Comparison of ENCODE assay signal across 23 cellular contexts in genomic region chr18:73681398-73681797, GRCh38.
"Had no signal": no experiment of that assay in that cellular context is flagged by ENCODE, and none has a peak within 500 bp of the region (broad histone marks: within the 10 kb centered on the region; RNA-seq: fewer than 3 reads in every experiment).

No MANE protein-coding gene starts in this region.

- H3K27me3 Mint-ChIP-seq: dendritic cell treated with granulocyte-macrophage colony-stimulating factor and Interleukin-4, amounts not matched to agents 40 ng/mL and 50 ng/mL, for 4 days; effector memory CD8-positive, alpha-beta T cell had no signal

- H3K4me1 ChIP-seq: colonic mucosa, esophagus squamous epithelium, gastrocnemius medialis, heart right ventricle, left lung, lower lobe of right lung had no signal

- H3K36me3 ChIP-seq: colonic mucosa, esophagus squamous epithelium, gastrocnemius medialis, heart right ventricle, left lung, lower lobe of right lung had no signal

- H3K27me3 ChIP-seq: colonic mucosa, esophagus squamous epithelium, gastrocnemius medialis, heart right ventricle, left lung had no signal

- H3K9me3 ChIP-seq: colonic mucosa, esophagus squamous epithelium, gastrocnemius medialis, heart right ventricle, left lung, lower lobe of right lung, mucosa of descending colon had no signal

- H3K4me3 Mint-ChIP-seq: dendritic cell treated with granulocyte-macrophage colony-stimulating factor and Interleukin-4, amounts not matched to agents 40 ng/mL and 50 ng/mL, for 4 days; effector memory CD8-positive, alpha-beta T cell; endodermal cell; mesothelial cell of epicardium had no signal

- H3K27ac ChIP-seq: colonic mucosa, epithelial cell of prostate, esophagus squamous epithelium, gastrocnemius medialis, heart right ventricle, left lung, lower lobe of right lung had no signal

- H3K9me3 Mint-ChIP-seq: dendritic cell treated with granulocyte-macrophage colony-stimulating factor and Interleukin-4, amounts not matched to agents 40 ng/mL and 50 ng/mL, for 4 days; endodermal cell; mesothelial cell of epicardium had no signal

- H3K36me3 Mint-ChIP-seq: mesothelial cell of epicardium had no signal

- ATAC-seq: effector memory CD8-positive, alpha-beta T cell; gastrocnemius medialis; heart right ventricle; left cardiac atrium; left lung; left ventricle myocardium superior; lower lobe of right lung; mucosa of descending colon had no signal

- DNase-seq: colonic mucosa; cortex of kidney; effector CD8-positive, alpha-beta T cell; effector memory CD8-positive, alpha-beta T cell; endodermal cell; erythroblast; esophagus squamous epithelium; foreskin fibroblast; foreskin melanocyte; gastrocnemius medialis; glutamatergic neuron; head of caudate nucleus; heart right ventricle; hippocampal formation; left cardiac atrium; left lung; left ventricle myocardium superior; lower lobe of right lung; mesenchymal stem cell; mucosa of descending colon had no signal

- H3K27ac Mint-ChIP-seq: dendritic cell treated with granulocyte-macrophage colony-stimulating factor and Interleukin-4, amounts not matched to agents 40 ng/mL and 50 ng/mL, for 4 days; effector memory CD8-positive, alpha-beta T cell; endodermal cell; mesothelial cell of epicardium had no signal

- H3K4me3 ChIP-seq: colonic mucosa, esophagus squamous epithelium, gastrocnemius medialis, heart right ventricle, left lung, lower lobe of right lung, mucosa of descending colon had no signal
